ENCODE assay signal across 2 cellular contexts in genomic region chr6:158072083-158072721, GRCh38.
TF ChIP-seq lines count a peak whose summit lies in the region.

No MANE protein-coding gene starts in this region.

TF ChIP-seq in HEK293, 187 proteins besides CTCF, POLR2A, EP300 and RAD21 (continued from another document):
- TF ChIP-seq ZNF2 (tag by site-specific recombination; IDR thresholded peaks at IDR 0.05) (peak; percentile 90), ZBTB17 (tag by site-specific recombination; IDR thresholded peaks at IDR 0.05) (peak; percentile 72), ZNF335 (tag by site-specific recombination; conservative IDR thresholded peaks at IDR 0.05) (peak; percentile 63), PRDM1 (tag by site-specific recombination; IDR thresholded peaks at IDR 0.05) (no peak), ZBTB1 (tag by site-specific recombination; IDR thresholded peaks at IDR 0.05) (no peak), ZSCAN16 (tag by site-specific recombination; IDR thresholded peaks at IDR 0.05) (no peak), ZNF830 (tag by site-specific recombination; IDR thresholded peaks at IDR 0.05; ENCODE audit: low read depth) (no peak), TRIM28 (IDR thresholded peaks at IDR 0.05; ENCODE audit: borderline replicate concordance, low read length) (no peak)

TF ChIP-seq in HepG2, 621 proteins besides CTCF, POLR2A, EP300 and RAD21 (continued from another document and continues in another):
- TF ChIP-seq TEAD3 (CRISPR knock-in tag; optimal IDR thresholded peaks at IDR 0.05; ENCODE audit: borderline replicate concordance): no peak
- TF ChIP-seq HIVEP1 (CRISPR knock-in tag; IDR thresholded peaks at IDR 0.05): no peak
- TF ChIP-seq HNRNPH1 (optimal IDR thresholded peaks at IDR 0.05; ENCODE audit: low read depth, low read length): no peak
- TF ChIP-seq LBX2 (CRISPR knock-in tag; IDR thresholded peaks at IDR 0.05; ENCODE audit: borderline replicate concordance): no peak
- peak; percentile 4 for TF ChIP-seq ZEB1 (IDR thresholded peaks at IDR 0.05; ENCODE audit: insufficient replicate concordance, low read depth)
- TF ChIP-seq, protein P1, sequence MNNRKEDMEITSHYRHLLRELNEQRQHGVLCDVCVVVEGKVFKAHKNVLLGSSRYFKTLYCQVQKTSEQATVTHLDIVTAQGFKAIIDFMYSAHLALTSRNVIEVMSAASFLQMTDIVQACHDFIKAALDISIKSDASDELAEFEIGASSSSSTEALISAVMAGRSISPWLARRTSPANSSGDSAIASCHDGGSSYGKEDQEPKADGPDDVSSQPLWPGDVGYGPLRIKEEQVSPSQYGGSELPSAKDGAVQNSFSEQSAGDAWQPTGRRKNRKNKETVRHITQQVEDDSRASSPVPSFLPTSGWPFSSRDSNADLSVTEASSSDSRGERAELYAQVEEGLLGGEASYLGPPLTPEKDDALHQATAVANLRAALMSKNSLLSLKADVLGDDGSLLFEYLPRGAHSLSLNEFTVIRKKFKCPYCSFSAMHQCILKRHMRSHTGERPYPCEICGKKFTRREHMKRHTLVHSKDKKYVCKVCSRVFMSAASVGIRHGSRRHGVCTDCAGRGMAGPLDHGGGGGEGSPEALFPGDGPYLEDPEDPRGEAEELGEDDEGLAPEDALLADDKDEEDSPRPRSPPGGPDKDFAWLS (CRISPR knock-in tag; IDR thresholded peaks at IDR 0.05; ENCODE audit: borderline replicate concordance): no peak
- TF ChIP-seq PCBP1 (IDR thresholded peaks at IDR 0.05; ENCODE audit: borderline replicate concordance, low read depth, low read length): no peak
- TF ChIP-seq ZBTB2 (CRISPR knock-in tag; IDR thresholded peaks at IDR 0.05; ENCODE audit: low read depth): no peak
- no peak for TF ChIP-seq SMARCE1 (IDR thresholded peaks at IDR 0.05; ENCODE audit: borderline replicate concordance)
- TF ChIP-seq, protein P2, sequence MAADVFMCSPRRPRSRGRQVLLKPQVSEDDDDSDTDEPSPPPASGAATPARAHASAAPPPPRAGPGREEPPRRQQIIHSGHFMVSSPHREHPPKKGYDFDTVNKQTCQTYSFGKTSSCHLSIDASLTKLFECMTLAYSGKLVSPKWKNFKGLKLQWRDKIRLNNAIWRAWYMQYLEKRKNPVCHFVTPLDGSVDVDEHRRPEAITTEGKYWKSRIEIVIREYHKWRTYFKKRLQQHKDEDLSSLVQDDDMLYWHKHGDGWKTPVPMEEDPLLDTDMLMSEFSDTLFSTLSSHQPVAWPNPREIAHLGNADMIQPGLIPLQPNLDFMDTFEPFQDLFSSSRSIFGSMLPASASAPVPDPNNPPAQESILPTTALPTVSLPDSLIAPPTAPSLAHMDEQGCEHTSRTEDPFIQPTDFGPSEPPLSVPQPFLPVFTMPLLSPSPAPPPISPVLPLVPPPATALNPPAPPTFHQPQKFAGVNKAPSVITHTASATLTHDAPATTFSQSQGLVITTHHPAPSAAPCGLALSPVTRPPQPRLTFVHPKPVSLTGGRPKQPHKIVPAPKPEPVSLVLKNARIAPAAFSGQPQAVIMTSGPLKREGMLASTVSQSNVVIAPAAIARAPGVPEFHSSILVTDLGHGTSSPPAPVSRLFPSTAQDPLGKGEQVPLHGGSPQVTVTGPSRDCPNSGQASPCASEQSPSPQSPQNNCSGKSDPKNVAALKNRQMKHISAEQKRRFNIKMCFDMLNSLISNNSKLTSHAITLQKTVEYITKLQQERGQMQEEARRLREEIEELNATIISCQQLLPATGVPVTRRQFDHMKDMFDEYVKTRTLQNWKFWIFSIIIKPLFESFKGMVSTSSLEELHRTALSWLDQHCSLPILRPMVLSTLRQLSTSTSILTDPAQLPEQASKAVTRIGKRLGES (CRISPR knock-in tag; IDR thresholded peaks at IDR 0.05; ENCODE audit: borderline replicate concordance): no peak
- TF ChIP-seq ZNF639 (CRISPR knock-in tag; conservative IDR thresholded peaks at IDR 0.05): no peak
- TF ChIP-seq, protein P3, sequence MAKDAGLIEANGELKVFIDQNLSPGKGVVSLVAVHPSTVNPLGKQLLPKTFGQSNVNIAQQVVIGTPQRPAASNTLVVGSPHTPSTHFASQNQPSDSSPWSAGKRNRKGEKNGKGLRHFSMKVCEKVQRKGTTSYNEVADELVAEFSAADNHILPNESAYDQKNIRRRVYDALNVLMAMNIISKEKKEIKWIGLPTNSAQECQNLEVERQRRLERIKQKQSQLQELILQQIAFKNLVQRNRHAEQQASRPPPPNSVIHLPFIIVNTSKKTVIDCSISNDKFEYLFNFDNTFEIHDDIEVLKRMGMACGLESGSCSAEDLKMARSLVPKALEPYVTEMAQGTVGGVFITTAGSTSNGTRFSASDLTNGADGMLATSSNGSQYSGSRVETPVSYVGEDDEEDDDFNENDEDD (CRISPR knock-in tag; IDR thresholded peaks at IDR 0.05; ENCODE audit: borderline replicate concordance): no peak; the same call in 1 of the 2 replicates
- TF ChIP-seq KAT2B (IDR thresholded peaks at IDR 0.05; ENCODE audit: borderline replicate concordance, low read depth, low read length): no peak
- no peak; the same call in 1 of the 2 replicates for TF ChIP-seq NR2C2 (CRISPR knock-in tag; IDR thresholded peaks at IDR 0.05; ENCODE audit: borderline replicate concordance)
- TF ChIP-seq, protein P4, sequence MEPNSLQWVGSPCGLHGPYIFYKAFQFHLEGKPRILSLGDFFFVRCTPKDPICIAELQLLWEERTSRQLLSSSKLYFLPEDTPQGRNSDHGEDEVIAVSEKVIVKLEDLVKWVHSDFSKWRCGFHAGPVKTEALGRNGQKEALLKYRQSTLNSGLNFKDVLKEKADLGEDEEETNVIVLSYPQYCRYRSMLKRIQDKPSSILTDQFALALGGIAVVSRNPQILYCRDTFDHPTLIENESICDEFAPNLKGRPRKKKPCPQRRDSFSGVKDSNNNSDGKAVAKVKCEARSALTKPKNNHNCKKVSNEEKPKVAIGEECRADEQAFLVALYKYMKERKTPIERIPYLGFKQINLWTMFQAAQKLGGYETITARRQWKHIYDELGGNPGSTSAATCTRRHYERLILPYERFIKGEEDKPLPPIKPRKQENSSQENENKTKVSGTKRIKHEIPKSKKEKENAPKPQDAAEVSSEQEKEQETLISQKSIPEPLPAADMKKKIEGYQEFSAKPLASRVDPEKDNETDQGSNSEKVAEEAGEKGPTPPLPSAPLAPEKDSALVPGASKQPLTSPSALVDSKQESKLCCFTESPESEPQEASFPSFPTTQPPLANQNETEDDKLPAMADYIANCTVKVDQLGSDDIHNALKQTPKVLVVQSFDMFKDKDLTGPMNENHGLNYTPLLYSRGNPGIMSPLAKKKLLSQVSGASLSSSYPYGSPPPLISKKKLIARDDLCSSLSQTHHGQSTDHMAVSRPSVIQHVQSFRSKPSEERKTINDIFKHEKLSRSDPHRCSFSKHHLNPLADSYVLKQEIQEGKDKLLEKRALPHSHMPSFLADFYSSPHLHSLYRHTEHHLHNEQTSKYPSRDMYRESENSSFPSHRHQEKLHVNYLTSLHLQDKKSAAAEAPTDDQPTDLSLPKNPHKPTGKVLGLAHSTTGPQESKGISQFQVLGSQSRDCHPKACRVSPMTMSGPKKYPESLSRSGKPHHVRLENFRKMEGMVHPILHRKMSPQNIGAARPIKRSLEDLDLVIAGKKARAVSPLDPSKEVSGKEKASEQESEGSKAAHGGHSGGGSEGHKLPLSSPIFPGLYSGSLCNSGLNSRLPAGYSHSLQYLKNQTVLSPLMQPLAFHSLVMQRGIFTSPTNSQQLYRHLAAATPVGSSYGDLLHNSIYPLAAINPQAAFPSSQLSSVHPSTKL (CRISPR knock-in tag; IDR thresholded peaks at IDR 0.05): peak; percentile 33; the same call in 1 of the 2 replicates
- no peak for TF ChIP-seq ZNF34 (CRISPR knock-in tag; IDR thresholded peaks at IDR 0.05; ENCODE audit: borderline replicate concordance)
- TF ChIP-seq, protein P5, sequence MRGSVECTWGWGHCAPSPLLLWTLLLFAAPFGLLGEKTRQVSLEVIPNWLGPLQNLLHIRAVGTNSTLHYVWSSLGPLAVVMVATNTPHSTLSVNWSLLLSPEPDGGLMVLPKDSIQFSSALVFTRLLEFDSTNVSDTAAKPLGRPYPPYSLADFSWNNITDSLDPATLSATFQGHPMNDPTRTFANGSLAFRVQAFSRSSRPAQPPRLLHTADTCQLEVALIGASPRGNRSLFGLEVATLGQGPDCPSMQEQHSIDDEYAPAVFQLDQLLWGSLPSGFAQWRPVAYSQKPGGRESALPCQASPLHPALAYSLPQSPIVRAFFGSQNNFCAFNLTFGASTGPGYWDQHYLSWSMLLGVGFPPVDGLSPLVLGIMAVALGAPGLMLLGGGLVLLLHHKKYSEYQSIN (CRISPR knock-in tag; IDR thresholded peaks at IDR 0.05; ENCODE audit: borderline replicate concordance): no peak
- TF ChIP-seq, protein P6, sequence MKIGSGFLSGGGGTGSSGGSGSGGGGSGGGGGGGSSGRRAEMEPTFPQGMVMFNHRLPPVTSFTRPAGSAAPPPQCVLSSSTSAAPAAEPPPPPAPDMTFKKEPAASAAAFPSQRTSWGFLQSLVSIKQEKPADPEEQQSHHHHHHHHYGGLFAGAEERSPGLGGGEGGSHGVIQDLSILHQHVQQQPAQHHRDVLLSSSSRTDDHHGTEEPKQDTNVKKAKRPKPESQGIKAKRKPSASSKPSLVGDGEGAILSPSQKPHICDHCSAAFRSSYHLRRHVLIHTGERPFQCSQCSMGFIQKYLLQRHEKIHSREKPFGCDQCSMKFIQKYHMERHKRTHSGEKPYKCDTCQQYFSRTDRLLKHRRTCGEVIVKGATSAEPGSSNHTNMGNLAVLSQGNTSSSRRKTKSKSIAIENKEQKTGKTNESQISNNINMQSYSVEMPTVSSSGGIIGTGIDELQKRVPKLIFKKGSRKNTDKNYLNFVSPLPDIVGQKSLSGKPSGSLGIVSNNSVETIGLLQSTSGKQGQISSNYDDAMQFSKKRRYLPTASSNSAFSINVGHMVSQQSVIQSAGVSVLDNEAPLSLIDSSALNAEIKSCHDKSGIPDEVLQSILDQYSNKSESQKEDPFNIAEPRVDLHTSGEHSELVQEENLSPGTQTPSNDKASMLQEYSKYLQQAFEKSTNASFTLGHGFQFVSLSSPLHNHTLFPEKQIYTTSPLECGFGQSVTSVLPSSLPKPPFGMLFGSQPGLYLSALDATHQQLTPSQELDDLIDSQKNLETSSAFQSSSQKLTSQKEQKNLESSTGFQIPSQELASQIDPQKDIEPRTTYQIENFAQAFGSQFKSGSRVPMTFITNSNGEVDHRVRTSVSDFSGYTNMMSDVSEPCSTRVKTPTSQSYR (CRISPR knock-in tag; IDR thresholded peaks at IDR 0.05; ENCODE audit: borderline replicate concordance): no peak; the same call in 1 of the 2 replicates
- TF ChIP-seq RAD51 (IDR thresholded peaks at IDR 0.05; ENCODE audit: borderline replicate concordance): no peak
- no peak for TF ChIP-seq ZNF253 (CRISPR knock-in tag; IDR thresholded peaks at IDR 0.05; ENCODE audit: borderline replicate concordance)
- TF ChIP-seq PHF21A (CRISPR knock-in tag; IDR thresholded peaks at IDR 0.05): peak; percentile 28; the same call in 1 of the 2 replicates
- no peak for TF ChIP-seq PAX8 (CRISPR knock-in tag; IDR thresholded peaks at IDR 0.05; ENCODE audit: borderline replicate concordance)
- TF ChIP-seq HCFC1 (IDR thresholded peaks at IDR 0.05; ENCODE audit: low read depth, low read length): no peak
- no peak for TF ChIP-seq MAFK (conservative IDR thresholded peaks at IDR 0.05 in 1 of 2, IDR thresholded peaks at IDR 0.05 in 1 of 2; ENCODE audit: low read length in 2 of 2)
- no peak for TF ChIP-seq ZNF720 (CRISPR knock-in tag; IDR thresholded peaks at IDR 0.05)
- TF ChIP-seq, protein P7, sequence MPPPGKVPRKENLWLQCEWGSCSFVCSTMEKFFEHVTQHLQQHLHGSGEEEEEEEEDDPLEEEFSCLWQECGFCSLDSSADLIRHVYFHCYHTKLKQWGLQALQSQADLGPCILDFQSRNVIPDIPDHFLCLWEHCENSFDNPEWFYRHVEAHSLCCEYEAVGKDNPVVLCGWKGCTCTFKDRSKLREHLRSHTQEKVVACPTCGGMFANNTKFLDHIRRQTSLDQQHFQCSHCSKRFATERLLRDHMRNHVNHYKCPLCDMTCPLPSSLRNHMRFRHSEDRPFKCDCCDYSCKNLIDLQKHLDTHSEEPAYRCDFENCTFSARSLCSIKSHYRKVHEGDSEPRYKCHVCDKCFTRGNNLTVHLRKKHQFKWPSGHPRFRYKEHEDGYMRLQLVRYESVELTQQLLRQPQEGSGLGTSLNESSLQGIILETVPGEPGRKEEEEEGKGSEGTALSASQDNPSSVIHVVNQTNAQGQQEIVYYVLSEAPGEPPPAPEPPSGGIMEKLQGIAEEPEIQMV (CRISPR knock-in tag; IDR thresholded peaks at IDR 0.05; ENCODE audit: low read depth): peak; percentile 62; the same call in 1 of the 2 replicates
- no peak for TF ChIP-seq ZFP36L2 (CRISPR knock-in tag; IDR thresholded peaks at IDR 0.05)
- TF ChIP-seq, protein P8, sequence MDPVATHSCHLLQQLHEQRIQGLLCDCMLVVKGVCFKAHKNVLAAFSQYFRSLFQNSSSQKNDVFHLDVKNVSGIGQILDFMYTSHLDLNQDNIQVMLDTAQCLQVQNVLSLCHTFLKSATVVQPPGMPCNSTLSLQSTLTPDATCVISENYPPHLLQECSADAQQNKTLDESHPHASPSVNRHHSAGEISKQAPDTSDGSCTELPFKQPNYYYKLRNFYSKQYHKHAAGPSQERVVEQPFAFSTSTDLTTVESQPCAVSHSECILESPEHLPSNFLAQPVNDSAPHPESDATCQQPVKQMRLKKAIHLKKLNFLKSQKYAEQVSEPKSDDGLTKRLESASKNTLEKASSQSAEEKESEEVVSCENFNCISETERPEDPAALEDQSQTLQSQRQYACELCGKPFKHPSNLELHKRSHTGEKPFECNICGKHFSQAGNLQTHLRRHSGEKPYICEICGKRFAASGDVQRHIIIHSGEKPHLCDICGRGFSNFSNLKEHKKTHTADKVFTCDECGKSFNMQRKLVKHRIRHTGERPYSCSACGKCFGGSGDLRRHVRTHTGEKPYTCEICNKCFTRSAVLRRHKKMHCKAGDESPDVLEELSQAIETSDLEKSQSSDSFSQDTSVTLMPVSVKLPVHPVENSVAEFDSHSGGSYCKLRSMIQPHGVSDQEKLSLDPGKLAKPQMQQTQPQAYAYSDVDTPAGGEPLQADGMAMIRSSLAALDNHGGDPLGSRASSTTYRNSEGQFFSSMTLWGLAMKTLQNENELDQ (CRISPR knock-in tag; IDR thresholded peaks at IDR 0.05; ENCODE audit: borderline replicate concordance): no peak
- no peak for TF ChIP-seq HOXA3 (CRISPR knock-in tag; IDR thresholded peaks at IDR 0.05)
- no peak for TF ChIP-seq FOXP1 (IDR thresholded peaks at IDR 0.05)
- no peak for TF ChIP-seq FOXP1 (CRISPR knock-in tag; IDR thresholded peaks at IDR 0.05)
